ENCODE assay signal across 9 cellular contexts in the genomic region with DNA sequence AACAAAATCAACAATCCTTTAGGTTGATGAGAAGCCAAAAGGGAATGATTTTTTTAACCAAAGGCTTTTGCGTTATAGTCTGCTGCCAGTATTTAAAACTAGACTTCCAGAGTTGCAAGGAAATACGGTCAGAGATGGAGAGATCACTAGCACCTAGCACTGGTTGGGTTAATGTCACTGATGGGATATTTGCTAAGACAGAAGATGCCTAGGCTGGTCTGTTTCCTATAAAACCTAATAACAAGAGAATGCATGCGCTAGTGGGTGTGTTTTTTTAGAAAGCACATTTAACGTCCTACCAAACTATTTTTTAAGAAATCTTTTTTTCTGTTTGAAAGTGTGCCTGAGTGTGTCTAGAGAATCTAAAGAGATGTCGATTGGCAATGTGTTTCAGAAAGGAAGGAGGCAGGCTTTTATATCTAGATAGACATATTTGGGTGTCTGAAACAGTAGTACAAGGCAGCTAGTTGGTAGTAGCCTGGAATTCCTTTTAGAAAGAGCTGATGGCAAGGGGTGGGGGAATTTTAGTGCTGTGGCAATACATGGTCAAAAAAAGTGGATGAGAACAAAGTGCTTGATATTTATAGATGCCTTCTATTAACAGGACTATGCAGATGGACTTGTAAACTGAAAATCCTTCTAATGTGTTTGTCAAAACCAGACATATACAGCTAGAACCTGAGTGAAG. TPM values are rescaled to one million over a fixed set of nuclear protein-coding genes. Genes with fewer than 3 reads are reported as not detected.
DNase-seq lines count a peak whose midpoint lies in the region; ATAC-seq and TF ChIP-seq lines count a peak whose summit lies in the region.
"Had no signal": no experiment of that assay in that cellular context is flagged by ENCODE, and none has a peak within 500 bp of the region (broad histone marks: within the 10 kb centered on the region; RNA-seq: fewer than 3 reads in every experiment).

No MANE protein-coding gene starts in this region.

- H3K36me3 Mint-ChIP-seq in stimulated activated naive B cell treated with anti-CD40 and anti-IgM and Interleukin-4, amounts not matched to agents 10 μg/mL and 1 μg/mL and 100 μg/mL, for 72 hours, result no peaks in the 10 kb centered on the region

- peak overlapping the region; percentile 75 for H3K18ac ChIP-seq in IMR-90 (ENCODE audit: low read depth, low read length)

- TF ChIP-seq RAD21 in IMR-90 (IDR thresholded peaks at IDR 0.05; ENCODE audit: low read length), result no peak

- H2BK120ac ChIP-seq in IMR-90 (ENCODE audit: low read depth, low read length), result peak overlapping the region; percentile 98

- H4K91ac ChIP-seq in IMR-90 (ENCODE audit: insufficient read depth, low read depth, low read length), result peak overlapping the region; percentile 90

- H3K36me3 ChIP-seq in IMR-90 (ENCODE audit: control insufficient read depth, insufficient read depth, low read length) (peaks cover 17% of the 10 kb centered on the region), ectodermal cell (ENCODE audit: control insufficient read depth, insufficient read depth, low read length) (no peaks in the 10 kb centered on the region), testis (ENCODE audit: low read depth, missing control alignments) (no peaks in the 10 kb centered on the region)

- H2AFZ ChIP-seq in IMR-90 (replicated peaks; ENCODE audit: low read length, poor library complexity), result no peak overlapping the region

- H2AK5ac ChIP-seq in IMR-90 (ENCODE audit: low read depth, low read length), result peak overlapping the region; percentile 73

- DNase-seq in IMR-90, result no peak
- DNase-seq in lower leg skin (ENCODE audit: low spot score in 2 of 2), result no peak
- DNase-seq in testis, result no peak
- DNase-seq in stimulated activated naive B cell treated with anti-CD40 and anti-IgM and Interleukin-4, amounts not matched to agents 10 μg/mL and 1 μg/mL and 100 μg/mL, for 72 hours, result no peak
- DNase-seq in DMS 273 (lab: John Stamatoyannopoulos, UW; ENCODE audit: unreplicated experiment), result no peak
- no peak for DNase-seq in NCI-H1105 treated with DMSO at 0.1 percent for 48 hours (lab: John Stamatoyannopoulos, UW)

- dilution Hi-C loops in IMR-90 (cut with HindIII; ENCODE audit: low sequenced_read_pairs, unreplicated experiment), result no loop called here

- peak overlapping the region; percentile 86 for H3K27ac ChIP-seq in IMR-90 (ENCODE audit: insufficient read depth, low read length)
- no peak overlapping the region for H3K27ac ChIP-seq in ectodermal cell (ENCODE audit: insufficient read depth, low read depth, low read length, poor library complexity, severe bottlenecking)
- H3K27ac ChIP-seq in testis, result peak overlapping the region; percentile 85 to 90

- in situ Hi-C loops in IMR-90 (cut with MboI; ENCODE audit: low sequenced_read_pairs), result no loop called here

- H3K9ac ChIP-seq in IMR-90 (ENCODE audit: low read depth, low read length), result peak overlapping the region; percentile 90

- H2AK9ac ChIP-seq in IMR-90 (replicated peaks; ENCODE audit: low read depth, low read length, poor library complexity), result no peak overlapping the region

- POLR2A ChIA-PET in IMR-90 (lab: Charles Lee; ENCODE audit: unreplicated experiment), result interaction anchor here (0.7 to 2.7 kb wide), 7 partner anchors 13 to 90 kb away, joined by 3 to 16 read pairs (median 6); no protein-coding TSS in a partner anchor

- H3K4me1 ChIP-seq in IMR-90 (ENCODE audit: control insufficient read depth, insufficient read depth, low read length), result peaks cover 24% of the 10 kb centered on the region
- peaks cover 14% of the 10 kb centered on the region for H3K4me1 ChIP-seq in ectodermal cell (ENCODE audit: control insufficient read depth, insufficient read depth, low read length)
- H3K4me1 ChIP-seq in testis, result peaks cover 18% of the 10 kb centered on the region

- H4K8ac ChIP-seq in IMR-90 (ENCODE audit: low read depth in 2 of 2, low read length in 2 of 2), result peak overlapping the region; percentile 34 to 78

- peak; percentile 40; the same call in 1 of the 2 replicates for TF ChIP-seq POLR2A in IMR-90 (IDR thresholded peaks at IDR 0.05; ENCODE audit: low read depth, low read length)
- no peak for TF ChIP-seq POLR2A in lower leg skin (IDR thresholded peaks at IDR 0.05)
- TF ChIP-seq POLR2A in testis (IDR thresholded peaks at IDR 0.05), result peak; percentile 11
- no peak for TF ChIP-seq POLR2A in GM18505 (IDR thresholded peaks at IDR 0.05; ENCODE audit: borderline replicate concordance, extremely low read depth, insufficient read depth, insufficient read length)

- no peak for TF ChIP-seq CTCF in IMR-90 (conservative IDR thresholded peaks at IDR 0.05; ENCODE audit: low read depth, low read length)
- TF ChIP-seq CTCF in lower leg skin (IDR thresholded peaks at IDR 0.05), result no peak
- no peak for TF ChIP-seq CTCF in testis (IDR thresholded peaks at IDR 0.05)

- no peaks in the 10 kb centered on the region for H3K27me3 ChIP-seq in IMR-90 (ENCODE audit: control insufficient read depth, insufficient read depth, low read length)
- no peaks in the 10 kb centered on the region for H3K27me3 ChIP-seq in ectodermal cell (ENCODE audit: control insufficient read depth, insufficient read depth, low read length, poor library complexity, severe bottlenecking)
- no peaks in the 10 kb centered on the region for H3K27me3 ChIP-seq in testis

- ATAC-seq in IMR-90 (ENCODE audit: low read depth) (no peak), GM18505 (IDR thresholded peaks at IDR 0.05; ENCODE audit: unreplicated experiment) (no peak)
- no peak for ATAC-seq in stimulated activated naive B cell treated with anti-CD40 and anti-IgM and Interleukin-4, amounts not matched to agents 10 μg/mL and 1 μg/mL and 100 μg/mL, for 72 hours (replicated peaks)

- H3K56ac ChIP-seq in IMR-90 (ENCODE audit: extremely low read depth, insufficient read depth, low read length), result peak overlapping the region; percentile 100

- peak overlapping the region; percentile 94 for H3K14ac ChIP-seq in IMR-90 (replicated peaks; ENCODE audit: low read depth, low read length)

- peak overlapping the region; percentile 91 for H2BK5ac ChIP-seq in IMR-90 (ENCODE audit: low read depth, low read length, poor library complexity, severe bottlenecking)

- H3K4me3 Mint-ChIP-seq in stimulated activated naive B cell treated with anti-CD40 and anti-IgM and Interleukin-4, amounts not matched to agents 10 μg/mL and 1 μg/mL and 100 μg/mL, for 72 hours, result no peak overlapping the region
- H3K4me3 Mint-ChIP-seq: central memory CD8-positive, alpha-beta T cell had no signal

- H3K4me1 Mint-ChIP-seq in stimulated activated naive B cell treated with anti-CD40 and anti-IgM and Interleukin-4, amounts not matched to agents 10 μg/mL and 1 μg/mL and 100 μg/mL, for 72 hours, result peaks cover 0 to 9% of the 10 kb centered on the region in 2 donors
- H3K4me1 Mint-ChIP-seq: central memory CD8-positive, alpha-beta T cell had no signal

- peak overlapping the region; percentile 84 for H3K4ac ChIP-seq in IMR-90 (ENCODE audit: low read depth, low read length)

- peaks cover 0 to 5% of the 10 kb centered on the region in 2 donors for H3K27me3 Mint-ChIP-seq in stimulated activated naive B cell treated with anti-CD40 and anti-IgM and Interleukin-4, amounts not matched to agents 10 μg/mL and 1 μg/mL and 100 μg/mL, for 72 hours

- H4K5ac ChIP-seq in IMR-90 (ENCODE audit: low read depth, low read length), result peak overlapping the region; percentile 47

- no peak overlapping the region for H3K27ac Mint-ChIP-seq in stimulated activated naive B cell treated with anti-CD40 and anti-IgM and Interleukin-4, amounts not matched to agents 10 μg/mL and 1 μg/mL and 100 μg/mL, for 72 hours

- H3K4me3 ChIP-seq in IMR-90 (ENCODE audit: insufficient read depth, low read depth, low read length), result peak overlapping the region; percentile 66
- H3K4me3 ChIP-seq in ectodermal cell (ENCODE audit: insufficient read depth, low read depth, low read length), result peak overlapping the region; percentile 53
- peak overlapping the region; percentile 22 for H3K4me3 ChIP-seq in lower leg skin (ENCODE audit: low read depth, poor library complexity, severe bottlenecking)
- peak overlapping the region; percentile 48 to 68 for H3K4me3 ChIP-seq in testis

- H3K23ac ChIP-seq in IMR-90 (ENCODE audit: low read depth, low read length), result peak overlapping the region; percentile 96

- H2BK15ac ChIP-seq in IMR-90 (ENCODE audit: low read depth, low read length), result peak overlapping the region; percentile 37

- H3K9me1 ChIP-seq in IMR-90 (ENCODE audit: insufficient read depth, low read length), result peaks cover 29% of the 10 kb centered on the region

- peak overlapping the region; percentile 69; the same call in 1 of the 2 replicates for H2BK20ac ChIP-seq in IMR-90 (ENCODE audit: low read depth, low read length)

- peak overlapping the region; percentile 90 for H3K4me2 ChIP-seq in IMR-90 (ENCODE audit: low read depth, low read length)

- intact Hi-C loops in IMR-90 (cut with micrococcal nuclease), result loop anchor here (2.0 kb wide), 1 partner anchor 106 kb away; no protein-coding TSS in a partner anchor
- intact Hi-C loops in lower leg skin (cut with DNase I; ENCODE audit: low total_unique reads), result no loop called here
- intact Hi-C loops in testis (cut with DNase I; ENCODE audit: low total_unique reads), result no loop called here

- peaks cover 46% of the 10 kb centered on the region for H4K20me1 ChIP-seq in IMR-90 (ENCODE audit: insufficient read depth, low read length)

- H3K9me3 ChIP-seq in IMR-90 (ENCODE audit: control insufficient read depth, insufficient read depth, low read length) (no peaks in the 10 kb centered on the region), ectodermal cell (ENCODE audit: control insufficient read depth, low read length) (no peaks in the 10 kb centered on the region), testis (no peaks in the 10 kb centered on the region)

- BruUV-seq in IMR-90 (replicated peaks; lab: Mats Ljungman, UMichigan), result no TSS peak

- peaks cover 0 to 43% of the 10 kb centered on the region in 2 experiments; a peak in 2 of 4 replicates for H3K79me1 ChIP-seq in IMR-90 (ENCODE audit: low read depth in 1 of 2, low read length in 2 of 2)

- no CpG with 5 or more reads among the region's 5 CpGs for WGBS in IMR-90 (ENCODE audit: extremely low coverage in 2 of 2, insufficient read length in 1 of 2), 2 experiments
- WGBS in ectodermal cell, 2 experiments, result 14 to 25% methylated on average over 3 to 5 of the region's 5 CpGs
- 9 to 12% methylated on average over 5 of the region's 5 CpGs for WGBS in lower leg skin, 2 donors
- WGBS in testis, 2 donors, result 45 to 47% methylated on average over 5 of the region's 5 CpGs

- no peaks in the 10 kb centered on the region for H3K9me3 Mint-ChIP-seq in stimulated activated naive B cell treated with anti-CD40 and anti-IgM and Interleukin-4, amounts not matched to agents 10 μg/mL and 1 μg/mL and 100 μg/mL, for 72 hours
- H3K9me3 Mint-ChIP-seq: central memory CD8-positive, alpha-beta T cell had no signal

- CTCF ChIA-PET in IMR-90 (lab: Yijun Ruan, JAX), result interaction anchor here (0.6 kb wide), 2 partner anchors 147 to 740 kb away, joined by 3 to 4 read pairs; no protein-coding TSS in a partner anchor

RNA-seq across cellular contexts. Expression of a gene that starts 0.9 kb away (rescaled TPM):
- total RNA-seq in IMR-90 (2012; rRNA removed), result 487 and 532 TPM in 2 replicates
- 375 and 382 TPM in 2 replicates for polyA plus RNA-seq in IMR-90 (2012; rRNA removed)
- 140 and 308 TPM in 2 replicates for polyA plus RNA-seq in IMR-90 (2012; cell fraction: cytosol; rRNA removed)
- polyA plus RNA-seq in IMR-90 (2012; cell fraction: nucleus; rRNA removed; ENCODE audit: low replicate concordance), result 114 and 384 TPM in 2 replicates
- polyA plus RNA-seq in ectodermal cell (2013, experiment 1 of 4), result 181 TPM
- polyA plus RNA-seq in ectodermal cell (2013, experiment 2 of 4), result 177 TPM
- 138 TPM for polyA plus RNA-seq in ectodermal cell (2013, experiment 3 of 4)
- polyA plus RNA-seq in ectodermal cell (2013, experiment 4 of 4), result 152 TPM
- 10 to 100 TPM; 30.3 to 95.7 (median 58.0) TPM for total RNA-seq in lower leg skin
- 100 to 1,000 TPM; 135 to 153 TPM for total RNA-seq in testis
- 103 TPM for polyA plus RNA-seq in testis (ENCODE audit: insufficient read depth, low read depth, low replicate concordance)

Comparison
In these comparisons a context has a peak if more than half of its experiments do, and no peak if none do; other contexts are left out.
1. POLR2A ChIP-seq: peak in IMR-90 (single experiment) and testis (single experiment); none in lower leg skin (0 of 2) and GM18505 (single experiment).
2. Peak in every context shown above with its lines, with median percentiles within 50 percentile points of each other: H3K4me3 ChIP-seq.